8 cellular contexts compared by ENCODE assay signal in the genomic region with DNA sequence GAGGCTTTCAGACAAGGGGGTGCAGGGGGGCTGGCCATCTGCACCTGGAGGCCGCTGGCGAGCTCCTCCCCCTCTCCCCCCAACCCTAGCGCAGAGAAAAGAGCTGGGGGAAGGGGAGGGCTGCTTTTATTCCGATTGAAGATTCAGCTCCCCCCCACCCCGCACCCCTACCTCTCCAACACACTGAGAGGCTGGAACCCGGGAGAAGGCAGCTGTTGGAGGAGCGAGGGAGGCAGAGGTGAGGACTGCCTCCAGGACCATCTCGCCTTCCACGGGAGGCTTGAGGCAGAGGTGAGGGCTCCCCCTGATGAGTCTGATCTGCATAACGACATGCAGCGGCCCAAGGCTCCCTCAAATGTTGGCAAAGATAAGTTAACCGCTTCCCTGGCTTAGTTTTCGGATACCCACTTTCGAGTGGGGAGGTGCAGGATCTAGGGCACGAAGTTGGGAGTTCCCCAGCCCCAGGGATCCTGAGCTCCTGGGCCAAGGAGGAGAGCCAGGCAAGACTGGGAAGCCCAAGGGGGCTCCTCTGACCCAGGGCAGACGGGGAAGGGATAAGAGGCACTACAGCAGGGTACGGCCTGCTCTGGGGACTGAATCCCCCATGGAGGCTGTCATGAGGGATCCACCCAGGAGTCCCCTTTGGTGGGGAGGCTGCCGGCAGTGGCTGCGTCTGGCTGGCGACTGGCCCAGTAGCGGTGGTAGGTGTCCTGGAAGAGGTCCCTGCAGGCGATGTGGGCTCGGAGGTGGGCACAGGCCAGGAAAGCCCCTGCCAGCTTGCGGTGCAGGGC. TPM values are rescaled to one million over a fixed set of nuclear protein-coding genes. Genes with fewer than 3 reads are reported as not detected.
DNase-seq lines count a peak whose midpoint lies in the region; ATAC-seq and TF ChIP-seq lines count a peak whose summit lies in the region.

No MANE protein-coding gene starts in this region.

- H3K79me2 ChIP-seq in OCI-LY3 (ENCODE audit: low read length) (no peaks in the 10 kb centered on the region), smooth muscle cell (ENCODE audit: low read depth) (peaks cover 30% of the 10 kb centered on the region)

- no peaks in the 10 kb centered on the region for H3F3A ChIP-seq in smooth muscle cell (ENCODE audit: low read depth)

- TF ChIP-seq CTCF in OCI-LY3 (IDR thresholded peaks at IDR 0.05; ENCODE audit: low read depth, low read length) (no peak), smooth muscle cell (IDR thresholded peaks at IDR 0.05; ENCODE audit: borderline replicate concordance, insufficient read depth, poor library complexity, severe bottlenecking) (no peak)

- H3K27me3 ChIP-seq in OCI-LY3 (ENCODE audit: low read depth, low read length) (no peaks in the 10 kb centered on the region), esophagus (ENCODE audit: control insufficient read depth in 1 of 2, insufficient read depth in 2 of 2, low read length in 2 of 2) (no peaks in the 10 kb centered on the region), smooth muscle cell (ENCODE audit: low read depth) (no peaks in the 10 kb centered on the region), aorta (ENCODE audit: control insufficient read depth in 1 of 2, insufficient read depth in 2 of 2, low read length in 1 of 2) (no peaks in the 10 kb centered on the region)

- H2AFZ ChIP-seq in OCI-LY3 (ENCODE audit: low read depth, low read length): no peak overlapping the region
- no peak overlapping the region for H2AFZ ChIP-seq in smooth muscle cell (ENCODE audit: low read depth)

- 56 to 71% methylated on average over 22 to 23 of the region's 24 CpGs for WGBS in esophagus, 2 donors
- WGBS in smooth muscle cell (ENCODE audit: low lambda C conversion rate): 87% methylated on average over 22 of the region's 24 CpGs
- 56 to 68% methylated on average over 19 to 24 of the region's 24 CpGs for WGBS in aorta, 2 donors

- H3K9me3 ChIP-seq in OCI-LY3 (ENCODE audit: insufficient read depth, low read length): no peaks in the 10 kb centered on the region
- no peaks in the 10 kb centered on the region for H3K9me3 ChIP-seq in esophagus (ENCODE audit: control insufficient read depth in 2 of 2, insufficient read depth in 1 of 2, low read depth in 1 of 2, low read length in 1 of 2)
- no peaks in the 10 kb centered on the region for H3K9me3 ChIP-seq in smooth muscle cell (replicated peaks; ENCODE audit: low read depth)
- H3K9me3 ChIP-seq in aorta (ENCODE audit: control insufficient read depth, low read length): no peaks in the 10 kb centered on the region

- H3K4me3 ChIP-seq in OCI-LY3 (ENCODE audit: low read length): peak overlapping the region; percentile 89
- peak overlapping the region; percentile 48 to 54 for H3K4me3 ChIP-seq in esophagus (ENCODE audit: low read depth in 1 of 2, low read length in 2 of 2)
- H3K4me3 ChIP-seq in smooth muscle cell: no peak overlapping the region
- no peak overlapping the region for H3K4me3 ChIP-seq in aorta (ENCODE audit: low read length in 2 of 2)

- intact Hi-C loops in aorta (cut with DNase I): loop anchor here in 1 of 2 donors (2.0 kb wide), 1 partner anchor 59 kb away; a partner anchor contains a TSS

- H3K36me3 ChIP-seq in OCI-LY3 (replicated peaks; ENCODE audit: low read depth, low read length) (no peaks in the 10 kb centered on the region), esophagus (ENCODE audit: control insufficient read depth in 2 of 2, insufficient read depth in 2 of 2, low read length in 1 of 2) (peaks cover 0 to 9% of the 10 kb centered on the region in 2 donors), smooth muscle cell (ENCODE audit: low read depth) (no peaks in the 10 kb centered on the region), aorta (ENCODE audit: control insufficient read depth in 1 of 2, insufficient read depth in 2 of 2, low read length in 1 of 2) (peaks cover 0 to under 1% of the 10 kb centered on the region in 2 donors)

- H3K9ac ChIP-seq in OCI-LY3 (ENCODE audit: low read length): peak overlapping the region; percentile 77
- H3K9ac ChIP-seq in smooth muscle cell (ENCODE audit: low read depth): no peak overlapping the region

- peak overlapping the region; percentile 98 for H3K4me2 ChIP-seq in OCI-LY3 (ENCODE audit: low read length)
- H3K4me2 ChIP-seq in smooth muscle cell: peak overlapping the region; percentile 88

- H4K20me1 ChIP-seq in OCI-LY3 (ENCODE audit: insufficient read depth, low read length) (no peaks in the 10 kb centered on the region), smooth muscle cell (ENCODE audit: low read depth) (peaks cover 28% of the 10 kb centered on the region)

- H3K27ac ChIP-seq in OCI-LY3 (ENCODE audit: low read length): no peak overlapping the region
- H3K27ac ChIP-seq in esophagus (ENCODE audit: low read depth in 2 of 2, low read length in 1 of 2): peak overlapping the region; percentile 92 to 94
- H3K27ac ChIP-seq in smooth muscle cell (ENCODE audit: low read depth): peak overlapping the region; percentile 70
- peak overlapping the region in 1 of 2 donors; percentile 56 for H3K27ac ChIP-seq in aorta (ENCODE audit: low read depth in 1 of 2, low read length in 2 of 2)

- peak; percentile 78 for DNase-seq in NCI-H1092 treated with DMSO at 0.1 percent for 48 hours (lab: John Stamatoyannopoulos, UW)
- no peak for DNase-seq in NCI-H1092 (lab: John Stamatoyannopoulos, UW)
- DNase-seq in smooth muscle cell (lab: John Stamatoyannopoulos, UW; ENCODE audit: unreplicated experiment): no peak
- no peak for DNase-seq in LoVo (ENCODE audit: low spot score)
- DNase-seq in aorta: no peak

- ATAC-seq in aorta (ENCODE audit: low FRiP score) (no peak), HG03095 (IDR thresholded peaks at IDR 0.05; ENCODE audit: unreplicated experiment) (no peak)

- H3K4me1 ChIP-seq in OCI-LY3 (ENCODE audit: low read length) (peaks cover 15% of the 10 kb centered on the region), esophagus (ENCODE audit: control insufficient read depth in 2 of 2, insufficient read depth in 2 of 2, low read length in 1 of 2) (peaks cover 3 to 19% of the 10 kb centered on the region in 2 donors), smooth muscle cell (ENCODE audit: low read depth) (peaks cover 17% of the 10 kb centered on the region), aorta (ENCODE audit: control insufficient read depth in 1 of 2, insufficient read depth in 2 of 2, low read length in 2 of 2) (no peaks in the 10 kb centered on the region)

RNA-seq across cellular contexts. Expression of a gene that starts 1.2 kb away (rescaled TPM):
- polyA plus RNA-seq in esophagus (10 to 100 TPM in 1 of 2 donors, 1 to 10 TPM in 1; 9.0 to 14.4 TPM), smooth muscle cell (56.9 and 73.0 TPM in 2 replicates), aorta (10 to 100 TPM in 1 of 2 donors, 1 to 10 TPM in 1; 9.8 to 70.2 TPM)
- total RNA-seq in smooth muscle cell (30.5 and 53.6 TPM in 2 replicates), aorta (10 to 100 TPM; 51.7 to 95.4 TPM)

RNA-seq across cellular contexts. Expression of a gene that starts 25.1 kb away (rescaled TPM):
- polyA plus RNA-seq in esophagus: 10 to 100 TPM; 18.4 to 27.2 TPM
- total RNA-seq in smooth muscle cell: 17.7 and 26.0 TPM in 2 replicates
- 20.7 and 21.2 TPM in 2 replicates for polyA plus RNA-seq in smooth muscle cell
- 10 to 100 TPM; 26.2 to 39.3 TPM for total RNA-seq in aorta
- 10 to 100 TPM; 20.5 to 79.8 TPM for polyA plus RNA-seq in aorta

RNA-seq across cellular contexts. Expression of a gene that starts 25.3 kb away (rescaled TPM):
- 100 to 1,000 TPM in 1 of 2 donors, 10 to 100 TPM in 1; 57.4 to 172 TPM for polyA plus RNA-seq in esophagus
- 22.0 and 24.1 TPM in 2 replicates for total RNA-seq in smooth muscle cell
- polyA plus RNA-seq in smooth muscle cell: 25.0 and 31.9 TPM in 2 replicates
- 10 to 100 TPM; 23.9 to 25.7 TPM for total RNA-seq in aorta
- polyA plus RNA-seq in aorta: 10 to 100 TPM; 11.1 to 13.8 TPM

RNA-seq across cellular contexts. Expression of a gene that starts 58.7 kb away (rescaled TPM):
- 1 to 10 TPM; 3.1 to 6.8 TPM for polyA plus RNA-seq in esophagus
- total RNA-seq in smooth muscle cell: 2.0 and 2.9 TPM in 2 replicates
- 8.6 and 8.7 TPM in 2 replicates for polyA plus RNA-seq in smooth muscle cell
- total RNA-seq in aorta: 1 to 10 TPM; 4.2 to 6.1 TPM
- polyA plus RNA-seq in aorta: 1 to 10 TPM in 1 of 2 donors, under 1 TPM in 1; 0.88 to 3.2 TPM

RNA-seq across cellular contexts. Expression of a gene that starts 59.4 kb away (rescaled TPM):
- 10 to 100 TPM; 48.9 to 58.1 TPM for polyA plus RNA-seq in esophagus
- total RNA-seq in smooth muscle cell: 30.3 and 39.3 TPM in 2 replicates
- 87.7 TPM in 2 replicates for polyA plus RNA-seq in smooth muscle cell
- 10 to 100 TPM; 40.5 to 47.2 TPM for total RNA-seq in aorta
- 10 to 100 TPM; 26.7 to 49.1 TPM for polyA plus RNA-seq in aorta

Comparison
In these comparisons a context has a peak if more than half of its experiments do, and no peak if none do; other contexts are left out.
1. H3K4me3 ChIP-seq: peak in OCI-LY3 (single experiment) and esophagus (2 of 2); none in smooth muscle cell (single experiment) and aorta (0 of 2).